Comparison of ENCODE assay signal across 10 cellular contexts in the genomic region with DNA sequence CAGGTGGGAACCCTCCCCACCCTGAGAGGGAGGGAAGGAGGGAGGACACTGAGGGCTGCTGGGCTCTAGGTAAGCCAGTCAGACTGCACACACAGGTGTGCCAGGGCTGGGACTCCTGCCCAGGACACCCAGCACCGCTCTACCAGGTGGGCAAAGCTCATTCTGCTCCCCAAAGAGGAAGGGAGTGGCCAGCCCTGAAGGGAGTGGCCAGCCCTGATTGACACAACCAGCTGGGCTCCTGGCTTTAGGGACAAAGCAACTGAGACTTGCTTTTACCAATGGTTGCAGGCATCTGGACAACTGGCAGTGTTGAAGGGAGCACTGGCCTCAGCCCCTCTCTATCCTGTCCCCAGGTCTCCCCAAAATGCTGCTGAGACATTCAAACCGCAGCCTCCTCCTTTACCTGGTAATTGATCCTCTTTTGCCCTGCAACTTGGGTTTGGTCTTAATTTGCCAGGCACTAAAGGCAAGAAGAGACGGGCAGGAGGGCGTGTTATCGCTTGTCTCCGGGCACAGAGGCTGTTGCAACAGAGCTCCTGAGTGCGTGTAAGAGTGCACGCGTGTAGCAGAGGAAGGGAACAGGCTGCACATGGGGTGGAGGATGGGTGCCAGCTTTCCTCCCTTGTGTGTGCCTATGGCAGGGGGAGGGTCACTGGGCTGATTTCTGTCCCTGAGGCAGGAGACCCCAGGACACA. TPM values are rescaled to one million over a fixed set of nuclear protein-coding genes. Genes with fewer than 3 reads are reported as not detected.
DNase-seq lines count a peak whose midpoint lies in the region; ATAC-seq and TF ChIP-seq lines count a peak whose summit lies in the region.
"Had no signal": no experiment of that assay in that cellular context is flagged by ENCODE, and none has a peak within 500 bp of the region (broad histone marks: within the 10 kb centered on the region; RNA-seq: fewer than 3 reads in every experiment).

No MANE protein-coding gene starts in this region.

- H3K4me2 ChIP-seq in PC-3 (ENCODE audit: low read length), result no peak overlapping the region

- peak; percentile 16; the same call in 1 of the 2 replicates for ATAC-seq in PC-3
- ATAC-seq in activated naive CD4-positive, alpha-beta T cell treated with anti-CD3 and anti-CD28 coated beads, Interleukin-2, amount 50 U/mL, for 72 hours, result no peak
- ATAC-seq in GM21717 (IDR thresholded peaks at IDR 0.05; ENCODE audit: unreplicated experiment), result no peak

- DNase-seq in SIG-M5 treated with dmso at 0.1 percent for 504 hours (lab: John Stamatoyannopoulos, UW; ENCODE audit: unreplicated experiment) (peak; percentile 75), SIG-M5 (lab: John Stamatoyannopoulos, UW) (no peak), PC-3 (peak; percentile 15), islet precursor cell (peak; percentile 48), stomach (peak; percentile 94)
- no peak for DNase-seq in activated naive CD4-positive, alpha-beta T cell treated with anti-CD3 and anti-CD28 coated beads, Interleukin-2, amount 50 U/mL, for 72 hours (ENCODE audit: low spot score in 2 of 2)
- DNase-seq in activated naive CD4-positive, alpha-beta T cell treated with anti-CD3 and anti-CD28 coated beads for 36 hours, result no peak
- DNase-seq: brain microvascular endothelial cell had no signal

- H3F3A ChIP-seq in PC-3 (ENCODE audit: low read length, unreplicated experiment), result no peaks in the 10 kb centered on the region

- no peaks in the 10 kb centered on the region for H3K36me3 Mint-ChIP-seq in activated naive CD4-positive, alpha-beta T cell treated with anti-CD3 and anti-CD28 coated beads, Interleukin-2, amount 50 U/mL, for 72 hours
- no peaks in the 10 kb centered on the region for H3K36me3 Mint-ChIP-seq in activated naive CD4-positive, alpha-beta T cell treated with anti-CD3 and anti-CD28 coated beads for 36 hours (ENCODE audit: low read depth)

- no peak overlapping the region for H3K27ac ChIP-seq in PC-3 (ENCODE audit: low read length)
- H3K27ac ChIP-seq in stomach, result peak overlapping the region; percentile 87 to 94 (median 89)
- H3K27ac ChIP-seq: brain microvascular endothelial cell, parathyroid adenoma had no signal

- no peak for TF ChIP-seq EP300 in stomach (IDR thresholded peaks at IDR 0.05)

- no TSS peak for BruUV-seq in PC-3 (replicated peaks; lab: Mats Ljungman, UMichigan)

- H3K9me3 ChIP-seq in PC-3 (ENCODE audit: low read length) (no peaks in the 10 kb centered on the region), stomach (no peaks in the 10 kb centered on the region)

- H3K4me3 ChIP-seq in PC-3 (ENCODE audit: low read length), result no peak overlapping the region
- no peak overlapping the region for H3K4me3 ChIP-seq in stomach

- no peaks in the 10 kb centered on the region for H3K9me3 Mint-ChIP-seq in activated naive CD4-positive, alpha-beta T cell treated with anti-CD3 and anti-CD28 coated beads, Interleukin-2, amount 50 U/mL, for 72 hours
- H3K9me3 Mint-ChIP-seq in activated naive CD4-positive, alpha-beta T cell treated with anti-CD3 and anti-CD28 coated beads for 36 hours, result no peaks in the 10 kb centered on the region

- peak in 2 of 4 donors; percentile 23 to 34 for TF ChIP-seq POLR2A in stomach (IDR thresholded peaks at IDR 0.05)

- H3K9ac ChIP-seq in PC-3 (ENCODE audit: low read length), result no peak overlapping the region
- H3K9ac ChIP-seq: parathyroid adenoma had no signal

- H3K79me2 ChIP-seq in PC-3 (ENCODE audit: low read length), result no peaks in the 10 kb centered on the region
- H3K79me2 ChIP-seq: parathyroid adenoma had no signal

- CTCF ChIA-PET in PC-3 (lab: Charles Lee), result no interaction called here
- CTCF ChIA-PET in activated naive CD4-positive, alpha-beta T cell treated with anti-CD3 and anti-CD28 coated beads for 36 hours (lab: Charles Lee), result interaction anchor here (0.5 to 1.6 kb wide), 4 partner anchors 12 to 589 kb away, joined by 3 to 6 read pairs (median 4); no protein-coding TSS in a partner anchor

- H3K4me3 Mint-ChIP-seq in activated naive CD4-positive, alpha-beta T cell treated with anti-CD3 and anti-CD28 coated beads for 36 hours, result no peak overlapping the region

- H3K36me3 ChIP-seq in PC-3 (ENCODE audit: low read depth, low read length), result no peaks in the 10 kb centered on the region
- no peaks in the 10 kb centered on the region for H3K36me3 ChIP-seq in stomach
- H3K36me3 ChIP-seq: brain microvascular endothelial cell had no signal

- no peaks in the 10 kb centered on the region for H3K27me3 ChIP-seq in PC-3 (ENCODE audit: low read length)
- no peaks in the 10 kb centered on the region for H3K27me3 ChIP-seq in stomach
- H3K27me3 ChIP-seq: brain microvascular endothelial cell had no signal

- POLR2A ChIA-PET in PC-3 (lab: Charles Lee; ENCODE audit: unreplicated experiment), result no interaction called here

- intact Hi-C loops in PC-3 (cut with micrococcal nuclease), result no loop called here
- intact Hi-C loops in stomach (cut with DNase I; ENCODE audit: low total_unique reads), result no loop called here
- intact Hi-C loops in activated naive CD4-positive, alpha-beta T cell treated with anti-CD3 and anti-CD28 coated beads for 36 hours (cut with micrococcal nuclease), result no loop called here

- H3K4me1 ChIP-seq in PC-3 (ENCODE audit: insufficient read depth, low read length), result peaks cover 24% of the 10 kb centered on the region
- peaks cover 47 to 74% (median 57%) of the 10 kb centered on the region in 4 donors for H3K4me1 ChIP-seq in stomach
- H3K4me1 ChIP-seq: parathyroid adenoma had no signal

- H3K9me2 ChIP-seq in PC-3 (replicated peaks; ENCODE audit: low read length), result no peaks in the 10 kb centered on the region

- H3K27ac Mint-ChIP-seq in activated naive CD4-positive, alpha-beta T cell treated with anti-CD3 and anti-CD28 coated beads, Interleukin-2, amount 50 U/mL, for 72 hours, result no peak overlapping the region
- no peak overlapping the region for H3K27ac Mint-ChIP-seq in activated naive CD4-positive, alpha-beta T cell treated with anti-CD3 and anti-CD28 coated beads for 36 hours

- H4K20me1 ChIP-seq in PC-3 (ENCODE audit: low read length), result no peaks in the 10 kb centered on the region

- TF ChIP-seq CTCF in PC-3 (conservative IDR thresholded peaks at IDR 0.05; ENCODE audit: low read depth, low read length), result no peak
- no peak for TF ChIP-seq CTCF in stomach (IDR thresholded peaks at IDR 0.05)

- H3K4me1 Mint-ChIP-seq in activated naive CD4-positive, alpha-beta T cell treated with anti-CD3 and anti-CD28 coated beads for 36 hours (ENCODE audit: low read depth), result peaks cover 19% of the 10 kb centered on the region

- no peak overlapping the region for H2AFZ ChIP-seq in PC-3 (ENCODE audit: low read length)
- H2AFZ ChIP-seq: parathyroid adenoma had no signal

- no peaks in the 10 kb centered on the region for H3K27me3 Mint-ChIP-seq in activated naive CD4-positive, alpha-beta T cell treated with anti-CD3 and anti-CD28 coated beads for 36 hours (ENCODE audit: low read depth)

- WGBS in stomach, 5 donors, result 27 to 73% (median 51%) methylated on average over 9 of the region's 9 CpGs

RNA-seq across cellular contexts. Expression of a gene that starts 14.5 kb away (rescaled TPM):
- total RNA-seq in PC-3 (2014; rRNA removed) (34.2 and 46.8 TPM in 2 replicates), stomach (100 to 1,000 TPM in 3 of 5 donors, 10 to 100 TPM in 2; 50.1 to 227 (median 113) TPM)
- polyA plus RNA-seq in stomach, result 10 to 100 TPM; 24.4 to 40.8 (median 27.6) TPM
- 100 to 1,000 TPM in 1 of 2 donors, 10 to 100 TPM in 1; 99.3 to 153 TPM for total RNA-seq in activated naive CD4-positive, alpha-beta T cell treated with anti-CD3 and anti-CD28 coated beads, Interleukin-2, amount 50 U/mL, for 72 hours
- 100 to 1,000 TPM; 102 to 110 TPM for total RNA-seq in activated naive CD4-positive, alpha-beta T cell treated with anti-CD3 and anti-CD28 coated beads for 36 hours

Comparison
In these comparisons a context has a peak if more than half of its experiments do, and no peak if none do; other contexts are left out.
1. DNase-seq: peak in SIG-M5 treated with dmso at 0.1 percent for 504 hours (single experiment), PC-3 (single experiment), islet precursor cell (single experiment) and stomach (single experiment); none in SIG-M5 (single experiment), activated naive CD4-positive, alpha-beta T cell treated with anti-CD3 and anti-CD28 coated beads, Interleukin-2, amount 50 U/mL, for 72 hours (0 of 2) and activated naive CD4-positive, alpha-beta T cell treated with anti-CD3 and anti-CD28 coated beads for 36 hours (single experiment).